17 cellular contexts compared by ENCODE assay signal in the genomic region with DNA sequence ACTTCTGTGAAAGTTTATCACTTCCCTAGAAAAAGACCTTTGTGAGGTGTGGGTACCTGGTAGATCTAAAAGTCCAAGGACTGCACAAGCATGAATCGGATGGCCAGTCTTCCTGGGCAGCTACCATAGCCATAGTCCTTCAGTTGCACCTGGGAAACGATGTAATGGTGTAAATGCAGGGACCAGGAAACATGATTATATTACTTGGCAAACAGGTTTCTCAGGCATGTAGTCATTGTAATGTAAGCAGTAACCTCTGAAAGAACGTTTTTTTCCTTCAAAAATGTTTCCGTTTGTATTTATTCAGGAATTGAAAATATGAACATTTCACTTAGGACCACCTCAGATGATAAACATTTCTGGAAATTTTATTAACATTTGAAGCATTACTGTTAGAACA.
"Had no signal": no experiment of that assay in that cellular context is flagged by ENCODE, and none has a peak within 500 bp of the region (broad histone marks: within the 10 kb centered on the region; RNA-seq: fewer than 3 reads in every experiment).

No MANE protein-coding gene starts in this region.

- H3K4me1 ChIP-seq: gastroesophageal sphincter, vagina had no signal

- DNase-seq: activated CD4-positive, alpha-beta T cell treated with anti-CD3 and anti-CD28 coated beads for 48 hours; activated CD8-positive, alpha-beta memory T cell treated with anti-CD3 and anti-CD28 coated beads, Interleukin-2, amount 50 U/mL, for 48 hours; activated CD8-positive, alpha-beta T cell treated with anti-CD3 and anti-CD28 coated beads, Interleukin-2, amount 10 ng/mL, durations not matched to agents 7 days and 5 days; activated naive CD4-positive, alpha-beta T cell; aorta; nucleus accumbens; posterior cingulate gyrus; stimulated activated CD4-positive, alpha-beta T cell treated with anti-CD3 and anti-CD28 coated beads, Interleukin-4, amount 100 ng/mL, for 24 hours; stimulated activated naive CD4-positive, alpha-beta T cell treated with Interleukin-2 at 50 U/mL for 16 hours; substantia nigra; T-helper 17 cell had no signal

- H3K27ac ChIP-seq: gastroesophageal sphincter, hepatocyte, tibial nerve, vagina had no signal

- H3K4me3 ChIP-seq: gastroesophageal sphincter, hepatocyte, skin epidermis, tibial nerve, vagina had no signal

- ATAC-seq: activated CD8-positive, alpha-beta T cell treated with anti-CD3 and anti-CD28 coated beads, Interleukin-2, amount 10 ng/mL, durations not matched to agents 7 days and 5 days; gastroesophageal sphincter; T-helper 17 cell; WTC11 had no signal

- H3K27me3 ChIP-seq: gastroesophageal sphincter, hepatocyte, tibial nerve, vagina had no signal

- H3K36me3 ChIP-seq: gastroesophageal sphincter, tibial nerve, vagina had no signal

- H3K9me3 ChIP-seq: gastroesophageal sphincter, tibial nerve, vagina had no signal
